ENCODE assay signal across 8 cellular contexts in genomic region chr13:27406178-27406939, GRCh38. TPM values are rescaled to one million over a fixed set of nuclear protein-coding genes. Genes with fewer than 3 reads are reported as not detected.
DNase-seq lines count a peak whose midpoint lies in the region; ATAC-seq and TF ChIP-seq lines count a peak whose summit lies in the region.

No MANE protein-coding gene starts in this region.

- POLR2A ChIA-PET in PC-9 (lab: Charles Lee; ENCODE audit: unreplicated experiment) = no interaction called here

- H3K4me1 ChIP-seq in PC-9 (replicated peaks; ENCODE audit: insufficient read depth) (no peaks in the 10 kb centered on the region), mammary epithelial cell (ENCODE audit: insufficient read depth, low read length) (no peaks in the 10 kb centered on the region), neuronal stem cell (ENCODE audit: control insufficient read depth in 2 of 2, insufficient read depth in 1 of 2, low read depth in 1 of 2, low read length in 2 of 2) (peaks cover 9% of the 10 kb centered on the region in 2 donors)

- H3K4me3 Mint-ChIP-seq in HFFc6 = no peak overlapping the region

- H2BK5ac ChIP-seq in neuronal stem cell (ENCODE audit: low read length) = no peak overlapping the region

- H3F3A ChIP-seq in PC-9 (ENCODE audit: insufficient read depth, low read depth) = no peaks in the 10 kb centered on the region

- no peak overlapping the region for H3K27ac Mint-ChIP-seq in HFFc6

- peak overlapping the region; percentile 26; the same call in 1 of the 2 replicates for H3K4me2 ChIP-seq in PC-9
- no peak overlapping the region for H3K4me2 ChIP-seq in mammary epithelial cell (ENCODE audit: insufficient read depth, low read depth, low read length)
- H3K4me2 ChIP-seq in neuronal stem cell (ENCODE audit: insufficient read depth, low read length, poor library complexity, severe bottlenecking) = no peak overlapping the region

- H3K4me3 ChIP-seq in PC-9 (no peak overlapping the region), mammary epithelial cell (replicated peaks in 1 of 3; ENCODE audit: insufficient read depth in 1 of 3, low read depth in 2 of 3, low read length in 3 of 3) (no peak overlapping the region), neuronal stem cell (ENCODE audit: low read length in 2 of 2) (no peak overlapping the region)

- dilution Hi-C loops in mammary epithelial cell (cut with HindIII; ENCODE audit: low sequenced_read_pairs) = no loop called here

- in situ Hi-C loops in mammary epithelial cell (cut with MboI; ENCODE audit: low sequenced_read_pairs in 2 of 2) = no loop called here

- no peak overlapping the region for H3K4ac ChIP-seq in neuronal stem cell (ENCODE audit: low read length)

- H2AK5ac ChIP-seq in neuronal stem cell (ENCODE audit: low read depth, low read length) = no peak overlapping the region

- peaks cover 16% of the 10 kb centered on the region for H3K4me1 Mint-ChIP-seq in HFFc6 (ENCODE audit: low read depth)

- no peak overlapping the region for H2BK120ac ChIP-seq in neuronal stem cell (ENCODE audit: low read depth, low read length)

- intact Hi-C loops in PC-9 (cut with micrococcal nuclease; ENCODE audit: unreplicated experiment) = loop anchor here (1.0 to 2.0 kb wide), 2 partner anchors 376 to 420 kb away; no protein-coding TSS in a partner anchor
- intact Hi-C loops in mammary epithelial cell (cut with micrococcal nuclease) = loop anchor here (2.0 kb wide), 1 partner anchor 18 kb away; the partner anchor contains the start of gene GTF3A

- BruUV-seq in PC-9 (replicated peaks; lab: Mats Ljungman, UMichigan) (no TSS peak), mammary epithelial cell (replicated peaks; lab: Mats Ljungman, UMichigan) (no TSS peak)

- H3K27ac ChIP-seq in PC-9 (no peak overlapping the region), mammary epithelial cell (ENCODE audit: insufficient read depth, low read depth, low read length) (no peak overlapping the region), neuronal stem cell (replicated peaks; ENCODE audit: low read length) (no peak overlapping the region)

- CTCF ChIA-PET in PC-9 (lab: Charles Lee) (no interaction called here), mammary epithelial cell (lab: Charles Lee; ENCODE audit: low non-redundant PET) (interaction anchor here (0.6 kb wide), 1 partner anchor 43 kb away, joined by 4 read pairs; no protein-coding TSS in a partner anchor)

- peaks cover 4% of the 10 kb centered on the region for H3K9me3 Mint-ChIP-seq in HFFc6

- no peak overlapping the region for H2BK15ac ChIP-seq in neuronal stem cell (ENCODE audit: low read length)

- H3K9me3 ChIP-seq in PC-9 (ENCODE audit: insufficient read depth, low read depth) (no peaks in the 10 kb centered on the region), mammary epithelial cell (replicated peaks; ENCODE audit: insufficient read depth, low read length) (no peaks in the 10 kb centered on the region), neuronal stem cell (replicated peaks in 1 of 2; ENCODE audit: control insufficient read depth in 2 of 2, insufficient read depth in 1 of 2, low read depth in 1 of 2, low read length in 2 of 2) (no peaks in the 10 kb centered on the region)

- H4K8ac ChIP-seq in neuronal stem cell (ENCODE audit: low read depth, low read length) = no peak overlapping the region

- no peaks in the 10 kb centered on the region for H3K79me1 ChIP-seq in neuronal stem cell (ENCODE audit: low read depth, low read length)

- H3K9ac ChIP-seq in mammary epithelial cell (ENCODE audit: insufficient read depth, low read length) = no peak overlapping the region
- H3K9ac ChIP-seq in neuronal stem cell (ENCODE audit: low read depth, low read length, poor library complexity) = no peak overlapping the region

- H2BK12ac ChIP-seq in neuronal stem cell (ENCODE audit: low read length) = no peak overlapping the region

- TF ChIP-seq CTCF in HFFc6 (IDR thresholded peaks at IDR 0.05) (peak; percentile 76), PC-9 (conservative IDR thresholded peaks at IDR 0.05) (peak; percentile 68), mammary epithelial cell (conservative IDR thresholded peaks at IDR 0.05 in 1 of 2, IDR thresholded peaks at IDR 0.05 in 1 of 2; ENCODE audit: extremely low read depth in 1 of 2, insufficient read depth in 1 of 2, low read depth in 1 of 2, low read length in 2 of 2) (peak; percentile 46 to 68)

- H3K14ac ChIP-seq in neuronal stem cell (ENCODE audit: low read length) = no peak overlapping the region

- H4K20me1 ChIP-seq in PC-9 (ENCODE audit: insufficient read depth) = no peaks in the 10 kb centered on the region
- H4K20me1 ChIP-seq in mammary epithelial cell (ENCODE audit: insufficient read depth, low read length) = no peaks in the 10 kb centered on the region

- no peak overlapping the region for H4K91ac ChIP-seq in neuronal stem cell (ENCODE audit: low read depth, low read length, poor library complexity)

- H3K18ac ChIP-seq in neuronal stem cell (ENCODE audit: low read length) = no peak overlapping the region

- 82% methylated on average over 7 of the region's 12 CpGs for WGBS in mammary epithelial cell (ENCODE audit: low coverage, missing lambda C conversion rate)
- no CpG with 5 or more reads among the region's 12 CpGs for WGBS in neuronal stem cell (ENCODE audit: extremely low coverage in 2 of 2, insufficient read length in 2 of 2, insufficient replicate concordance in 1 of 2), 2 donors

- H3K36me3 ChIP-seq in PC-9 (ENCODE audit: low read depth) (no peaks in the 10 kb centered on the region), mammary epithelial cell (ENCODE audit: insufficient read depth, low read length) (no peaks in the 10 kb centered on the region), neuronal stem cell (replicated peaks in 1 of 2; ENCODE audit: control insufficient read depth in 2 of 2, insufficient read depth in 2 of 2, low read length in 2 of 2) (no peaks in the 10 kb centered on the region)

- no peaks in the 10 kb centered on the region for H3K36me3 Mint-ChIP-seq in HFFc6 (ENCODE audit: low read depth)

- H3K27me3 ChIP-seq in PC-9 (ENCODE audit: insufficient read depth, low read depth) (peaks cover 47% of the 10 kb centered on the region), mammary epithelial cell (ENCODE audit: insufficient read depth, low read length) (no peaks in the 10 kb centered on the region), neuronal stem cell (ENCODE audit: control insufficient read depth in 3 of 3, insufficient read depth in 3 of 3, low read depth in 1 of 3, low read length in 3 of 3) (peaks cover 0 to 18% (median 0%) of the 10 kb centered on the region in 3 experiments)

- H2AFZ ChIP-seq in PC-9 (no peak overlapping the region), mammary epithelial cell (ENCODE audit: low read depth, low read length) (no peak overlapping the region), neuronal stem cell (ENCODE audit: low read length) (no peak overlapping the region)

- ATAC-seq in HG03280 (IDR thresholded peaks at IDR 0.05; ENCODE audit: unreplicated experiment) = no peak

- no peak overlapping the region for H3K23ac ChIP-seq in neuronal stem cell (ENCODE audit: low read depth, low read length, poor library complexity)

- no peaks in the 10 kb centered on the region for H3K9me2 ChIP-seq in PC-9 (ENCODE audit: insufficient read depth)

- DNase-seq in NCI-H1436 treated with DMSO at 0.1 percent for 48 hours (lab: John Stamatoyannopoulos, UW) (peak; percentile 16), NCI-H1436 (lab: John Stamatoyannopoulos, UW) (no peak), HFFc6 (peak; percentile 26), PC-9 (peak in 1 of 2 experiments; percentile 45), mammary epithelial cell (peak; percentile 35), lung microvascular endothelial cell (ENCODE audit: low read depth in 2 of 2) (peak; percentile 61 to 72), neuronal stem cell (ENCODE audit: low spot score) (no peak)

- no peaks in the 10 kb centered on the region for H3K79me2 ChIP-seq in PC-9 (ENCODE audit: low read depth)
- no peaks in the 10 kb centered on the region for H3K79me2 ChIP-seq in mammary epithelial cell (ENCODE audit: insufficient read depth, low read length)

- peaks cover 40% of the 10 kb centered on the region for H3K27me3 Mint-ChIP-seq in HFFc6 (ENCODE audit: insufficient read depth)

RNA-seq across cellular contexts. Expression of gene GTF3A, which starts 18.1 kb away (rescaled TPM):
- total RNA-seq in HFFc6 (2021; fragmentation: NEBNext Ultra II Directional; extraction: Animal tissue kit (Norgen Biotek cat#: 25700)) = 10 to 100 TPM; 70.8 to 81.2 (median 75.0) TPM
- total RNA-seq in PC-9 (2021) = 105 and 130 TPM in 2 replicates
- 10 to 100 TPM; 62.0 to 69.3 TPM for total RNA-seq in mammary epithelial cell
- polyA plus RNA-seq in mammary epithelial cell = 83.1 TPM
- polyA minus RNA-seq in mammary epithelial cell = 24.3 TPM
- 87.8 and 119 TPM in 2 replicates for total RNA-seq in lung microvascular endothelial cell
- polyA plus RNA-seq in neuronal stem cell (2013, experiment 1 of 2) = 99.1 TPM
- 101 TPM for polyA plus RNA-seq in neuronal stem cell (2013, experiment 2 of 2)

RNA-seq across cellular contexts. Expression of gene MTIF3, which starts 44.0 kb away (rescaled TPM):
- total RNA-seq in HFFc6 (2021; fragmentation: NEBNext Ultra II Directional; extraction: Animal tissue kit (Norgen Biotek cat#: 25700)) = 10 to 100 TPM; 26.4 to 39.4 (median 33.2) TPM
- total RNA-seq in PC-9 (2021) = 22.9 and 28.3 TPM in 2 replicates
- 10 to 100 TPM; 32.2 to 35.5 TPM for total RNA-seq in mammary epithelial cell
- polyA plus RNA-seq in mammary epithelial cell = 41.7 TPM
- polyA minus RNA-seq in mammary epithelial cell = 21.4 TPM
- 35.7 and 38.6 TPM in 2 replicates for total RNA-seq in lung microvascular endothelial cell
- polyA plus RNA-seq in neuronal stem cell (2013, experiment 1 of 2) = 80.3 TPM
- 80.7 TPM for polyA plus RNA-seq in neuronal stem cell (2013, experiment 2 of 2)

Comparison
In these comparisons a context has a peak if more than half of its experiments do, and no peak if none do; other contexts are left out.
1. DNase-seq: peak in NCI-H1436 treated with DMSO at 0.1 percent for 48 hours (single experiment), HFFc6 (single experiment), mammary epithelial cell (single experiment) and lung microvascular endothelial cell (2 of 2); none in NCI-H1436 (single experiment) and neuronal stem cell (single experiment).
2. Peak in every context shown above with its lines, with median percentiles within 50 percentile points of each other: CTCF ChIP-seq.